8 cellular contexts compared by ENCODE assay signal in genomic region chr12:31118347-31118830, GRCh38. TPM values are rescaled to one million over a fixed set of nuclear protein-coding genes. Genes with fewer than 3 reads are reported as not detected.
A peak's percentile ranks its signal among the peaks of the same experiment; 100 is the strongest.
DNase-seq lines count a peak whose midpoint lies in the region; ATAC-seq and TF ChIP-seq lines count a peak whose summit lies in the region.

No MANE protein-coding gene starts in this region.

- H3K9me3 ChIP-seq in OCI-LY7 (ENCODE audit: low read length), result no peaks in the 10 kb centered on the region
- peaks cover 0 to 2% of the 10 kb centered on the region in 2 donors for H3K9me3 ChIP-seq in esophagus (ENCODE audit: control insufficient read depth in 2 of 2, insufficient read depth in 1 of 2, low read depth in 1 of 2, low read length in 1 of 2)
- H3K9me3 ChIP-seq in trophoblast cell (ENCODE audit: insufficient read depth, low read depth, low read length), result no peaks in the 10 kb centered on the region

- CTCF ChIA-PET in OCI-LY7 (lab: Charles Lee; ENCODE audit: unreplicated experiment), result no interaction called here

- H2BK12ac ChIP-seq in trophoblast cell (ENCODE audit: low read length), result no peak overlapping the region

- peak overlapping the region; percentile 69 for H3K4me3 Mint-ChIP-seq in GM23338

- H3K4me3 ChIP-seq in ACC112 (ENCODE audit: low read depth, low read length) (0 out of 2 replicates have a peak overlapping the region, but pooled peaks have one; percentile 3), GM23338 (peak overlapping the region; percentile 69), OCI-LY7 (ENCODE audit: low read depth, low read length, poor library complexity, severe bottlenecking) (peak overlapping the region; percentile 63), esophagus (ENCODE audit: low read depth in 1 of 2, low read length in 2 of 2) (peak overlapping the region; percentile 2 to 27), trophoblast cell (ENCODE audit: low read depth, low read length) (no peak overlapping the region)

- H3K27ac ChIP-seq in ACC112 (ENCODE audit: low read depth, low read length), result no peak overlapping the region
- H3K27ac ChIP-seq in GM23338 (ENCODE audit: low read depth), result no peak overlapping the region
- H3K27ac ChIP-seq in OCI-LY7 (ENCODE audit: low read depth, low read length, poor library complexity, severe bottlenecking), result no peak overlapping the region
- H3K27ac ChIP-seq in esophagus (ENCODE audit: low read depth in 2 of 2, low read length in 1 of 2), result no peak overlapping the region
- H3K27ac ChIP-seq in trophoblast cell (ENCODE audit: low read depth, low read length), result no peak overlapping the region

- H3K79me1 ChIP-seq in trophoblast cell (ENCODE audit: low read length), result no peaks in the 10 kb centered on the region

- H3K23ac ChIP-seq in trophoblast cell (ENCODE audit: low read length), result no peak overlapping the region

- ATAC-seq in GM23338 (peak; percentile 39), HG03469 (IDR thresholded peaks at IDR 0.05; ENCODE audit: unreplicated experiment) (no peak), GM19397 (IDR thresholded peaks at IDR 0.05; ENCODE audit: unreplicated experiment) (no peak)

- H3K9me2 ChIP-seq in GM23338 (ENCODE audit: insufficient read depth) (no peaks in the 10 kb centered on the region), OCI-LY7 (ENCODE audit: insufficient read depth, low read length) (no peaks in the 10 kb centered on the region)

- no peaks in the 10 kb centered on the region; the same call in 2 of the 3 replicates for H3K36me3 Mint-ChIP-seq in GM23338 (ENCODE audit: low read depth)

- intact Hi-C loops in OCI-LY7 (cut with micrococcal nuclease; ENCODE audit: unreplicated experiment), result loop anchor here (2.0 kb wide), 1 partner anchor 120 kb away; no protein-coding TSS in a partner anchor

- peaks cover 34% of the 10 kb centered on the region for H3K27me3 ChIP-seq in ACC112 (ENCODE audit: insufficient read depth, low read length)
- peaks cover 44% of the 10 kb centered on the region for H3K27me3 ChIP-seq in GM23338 (ENCODE audit: insufficient read depth)
- H3K27me3 ChIP-seq in esophagus (ENCODE audit: control insufficient read depth in 1 of 2, insufficient read depth in 2 of 2, low read length in 2 of 2), result peaks cover 0 to 11% of the 10 kb centered on the region in 2 donors
- peaks cover 30% of the 10 kb centered on the region for H3K27me3 ChIP-seq in trophoblast cell (ENCODE audit: insufficient read depth, low read length)

- no peaks in the 10 kb centered on the region for H3F3A ChIP-seq in GM23338 (replicated peaks; ENCODE audit: low read depth)

- 27 to 33% methylated on average over 21 to 26 of the region's 26 CpGs for WGBS in esophagus, 2 donors
- no CpG with 5 or more reads among the region's 26 CpGs for WGBS in trophoblast cell (ENCODE audit: extremely low coverage, insufficient coverage, insufficient read length)

- H3K79me2 ChIP-seq in ACC112 (ENCODE audit: control insufficient read depth, insufficient read depth, low read length, unreplicated experiment), result no peaks in the 10 kb centered on the region
- H3K79me2 ChIP-seq in GM23338 (replicated peaks; ENCODE audit: insufficient read depth), result no peaks in the 10 kb centered on the region
- no peaks in the 10 kb centered on the region for H3K79me2 ChIP-seq in OCI-LY7 (ENCODE audit: insufficient read depth, low read depth, low read length)
- H3K79me2 ChIP-seq in trophoblast cell (ENCODE audit: control insufficient read depth, insufficient read depth, low read length, poor library complexity), result no peaks in the 10 kb centered on the region

- H3K9ac ChIP-seq in trophoblast cell (ENCODE audit: low read length), result no peak overlapping the region

- H3K27me3 Mint-ChIP-seq in GM23338 (ENCODE audit: insufficient read depth, low read depth, poor library complexity), result peaks cover 33% of the 10 kb centered on the region

- no peak overlapping the region for H2BK120ac ChIP-seq in trophoblast cell (ENCODE audit: insufficient read depth, low read length, poor library complexity)

- H2AFZ ChIP-seq in ACC112 (ENCODE audit: low read length, unreplicated experiment) (no peak overlapping the region), GM23338 (peak overlapping the region; percentile 43; the same call in 1 of the 2 replicates), OCI-LY7 (ENCODE audit: low read length) (peak overlapping the region; percentile 78), trophoblast cell (ENCODE audit: insufficient read depth, low read length, poor library complexity) (no peak overlapping the region)

- POLR2A ChIA-PET in OCI-LY7 (lab: Charles Lee), result interaction anchor here (0.7 kb wide), 1 partner anchor 26 kb away, joined by 4 read pairs; no protein-coding TSS in a partner anchor

- no peak overlapping the region for H4K8ac ChIP-seq in trophoblast cell (ENCODE audit: low read depth, low read length)

- peak; percentile 66 for DNase-seq in GM23338 (ENCODE audit: low spot score)
- DNase-seq in OCI-LY7 (ENCODE audit: low spot score), result peak; percentile 57
- DNase-seq in trophoblast cell, result no peak
- no peak for DNase-seq in activated CD4-positive, alpha-beta T cell treated with anti-CD3 and anti-CD28 coated beads for 1 hour

- no peak overlapping the region for H4K91ac ChIP-seq in trophoblast cell (ENCODE audit: low read depth, low read length)

- no peak overlapping the region for H2AK5ac ChIP-seq in trophoblast cell (ENCODE audit: low read length)

- H4K20me1 ChIP-seq in GM23338 (replicated peaks; ENCODE audit: insufficient read depth) (no peaks in the 10 kb centered on the region), OCI-LY7 (ENCODE audit: insufficient read depth, low read length) (no peaks in the 10 kb centered on the region)

- H3K36me3 ChIP-seq in ACC112 (ENCODE audit: insufficient read depth, low read length) (no peaks in the 10 kb centered on the region), GM23338 (ENCODE audit: insufficient read depth) (no peaks in the 10 kb centered on the region), OCI-LY7 (ENCODE audit: insufficient read depth, low read length) (no peaks in the 10 kb centered on the region), esophagus (ENCODE audit: control insufficient read depth in 2 of 2, insufficient read depth in 2 of 2, low read length in 1 of 2) (no peaks in the 10 kb centered on the region), trophoblast cell (ENCODE audit: control insufficient read depth in 1 of 2, insufficient read depth in 2 of 2, low read length in 2 of 2) (no peaks in the 10 kb centered on the region)

- H3K4ac ChIP-seq in trophoblast cell (ENCODE audit: low read depth, low read length), result no peak overlapping the region

- no peak overlapping the region for H4K12ac ChIP-seq in trophoblast cell (ENCODE audit: low read depth, low read length)

- no peak overlapping the region for H2BK5ac ChIP-seq in trophoblast cell (ENCODE audit: low read depth, low read length, poor library complexity)

- no peak overlapping the region for H3K18ac ChIP-seq in trophoblast cell (ENCODE audit: low read length)

- TF ChIP-seq CTCF in GM23338 (conservative IDR thresholded peaks at IDR 0.05; ENCODE audit: low read depth in 2 of 2), result no peak
- no peak for TF ChIP-seq CTCF in OCI-LY7 (conservative IDR thresholded peaks at IDR 0.05; ENCODE audit: low read length)

- no TSS peak for BruUV-seq in OCI-LY7 (replicated peaks; lab: Mats Ljungman, UMichigan)

- H3K27ac Mint-ChIP-seq in GM23338, result no peak overlapping the region

- H3K4me2 ChIP-seq in GM23338, result peak overlapping the region; percentile 81
- peak overlapping the region; percentile 65 for H3K4me2 ChIP-seq in OCI-LY7 (ENCODE audit: low read length)
- H3K4me2 ChIP-seq in trophoblast cell (ENCODE audit: low read length), result peak overlapping the region; percentile 81

- H3K9me3 Mint-ChIP-seq in GM23338, result no peaks in the 10 kb centered on the region

- H3K4me1 ChIP-seq in ACC112 (ENCODE audit: control insufficient read depth, insufficient read depth, low read length, unreplicated experiment), result peaks cover 5% of the 10 kb centered on the region
- H3K4me1 ChIP-seq in GM23338 (ENCODE audit: insufficient read depth), result no peaks in the 10 kb centered on the region
- H3K4me1 ChIP-seq in OCI-LY7 (ENCODE audit: insufficient read depth, low read length, poor library complexity, severe bottlenecking), result no peaks in the 10 kb centered on the region
- peaks cover 0 to 19% of the 10 kb centered on the region in 2 donors for H3K4me1 ChIP-seq in esophagus (ENCODE audit: control insufficient read depth in 2 of 2, insufficient read depth in 2 of 2, low read length in 1 of 2)
- H3K4me1 ChIP-seq in trophoblast cell (ENCODE audit: control insufficient read depth in 1 of 2, insufficient read depth in 2 of 2, low read length in 2 of 2), result peaks cover 7 to 16% of the 10 kb centered on the region in 2 experiments

- H3K14ac ChIP-seq in trophoblast cell (ENCODE audit: low read length), result no peak overlapping the region

- peaks cover 9% of the 10 kb centered on the region for H3K4me1 Mint-ChIP-seq in GM23338

TF ChIP-seq in GM23338, 12 proteins besides CTCF, POLR2A, EP300 and RAD21:
- TF ChIP-seq EZH2 (IDR thresholded peaks at IDR 0.05; ENCODE audit: low read depth, unreplicated experiment) (no peak), ETS1 (IDR thresholded peaks at IDR 0.05) (no peak)

RNA-seq across cellular contexts. Expression of gene DDX11, which starts 44.7 kb away (rescaled TPM):
- total RNA-seq in GM23338 (2014; rRNA removed; shearing (Covaris generic)), result 95.7 and 103 TPM in 2 replicates
- polyA plus RNA-seq in GM23338 (2016; fragmentation: Nextera tagmentation; extraction: Ambion mirVana), result 58.4 and 66.0 TPM in 2 replicates
- 170 and 189 TPM in 2 replicates for total RNA-seq in OCI-LY7 (2014; rRNA removed; shearing (Covaris generic))
- 262 and 315 TPM in 2 replicates for total RNA-seq in OCI-LY7 (2022)
- 10 to 100 TPM; 13.3 to 28.2 TPM for polyA plus RNA-seq in esophagus
- 15.4 and 16.0 TPM in 2 replicates for polyA plus RNA-seq in trophoblast cell (2013)

Comparison
In these comparisons a context has a peak if more than half of its experiments do, and no peak if none do; other contexts are left out.
1. H2AFZ ChIP-seq: peak in GM23338 (single experiment) and OCI-LY7 (single experiment); none in ACC112 (single experiment) and trophoblast cell (single experiment).
2. DNase-seq: peak in GM23338 (single experiment) and OCI-LY7 (single experiment); none in trophoblast cell (0 of 2) and activated CD4-positive, alpha-beta T cell treated with anti-CD3 and anti-CD28 coated beads for 1 hour (single experiment).
3. Peak in every context shown above with its lines, with median percentiles within 50 percentile points of each other: H3K4me2 ChIP-seq.